ENCODE assay signal across 21 cellular contexts in genomic region chr5:179224741-179225140, GRCh38.
"Had no signal": no experiment of that assay in that cellular context is flagged by ENCODE, and none has a peak within 500 bp of the region (broad histone marks: within the 10 kb centered on the region; RNA-seq: fewer than 3 reads in every experiment).

No MANE protein-coding gene starts in this region.

- H3K4me1 ChIP-seq: body of pancreas, esophagus squamous epithelium, upper lobe of left lung had no signal

- ATAC-seq: body of pancreas, natural killer cell had no signal

- H3K27me3 Mint-ChIP-seq: activated CD4-positive, alpha-beta memory T cell treated with anti-CD3 and anti-CD28 coated beads, Interleukin-2, amount 10 ng/mL, durations not matched to agents 7 days and 5 days; central memory CD8-positive, alpha-beta T cell; progenitor cell of endocrine pancreas; stimulated activated naive CD8-positive, alpha-beta T cell treated with anti-CD3 and anti-CD28 coated beads, Interleukin-15, Interleukin-2, amounts not matched to agents 100 ng/mL and 50 ng/mL, for 24 hours had no signal

- H3K27ac Mint-ChIP-seq: activated CD4-positive, alpha-beta memory T cell treated with anti-CD3 and anti-CD28 coated beads, Interleukin-2, amount 10 ng/mL, durations not matched to agents 7 days and 5 days; activated naive CD8-positive, alpha-beta T cell treated with anti-CD3 and anti-CD28 coated beads, Interleukin-2, amount 10 ng/mL, durations not matched to agents 7 days and 5 days; natural killer cell; progenitor cell of endocrine pancreas; stimulated activated naive CD8-positive, alpha-beta T cell treated with anti-CD3 and anti-CD28 coated beads, Interleukin-15, Interleukin-2, amounts not matched to agents 100 ng/mL and 50 ng/mL, for 24 hours had no signal

- H3K36me3 ChIP-seq: esophagus squamous epithelium, upper lobe of left lung had no signal

- H3K36me3 Mint-ChIP-seq: activated naive CD8-positive, alpha-beta T cell treated with anti-CD3 and anti-CD28 coated beads, Interleukin-2, amount 10 ng/mL, durations not matched to agents 7 days and 5 days; natural killer cell had no signal

- H3K27ac ChIP-seq: body of pancreas, esophagus squamous epithelium, skin epidermis, upper lobe of left lung had no signal

- H3K4me3 Mint-ChIP-seq: activated CD4-positive, alpha-beta memory T cell treated with anti-CD3 and anti-CD28 coated beads, Interleukin-2, amount 10 ng/mL, durations not matched to agents 7 days and 5 days; activated naive CD8-positive, alpha-beta T cell treated with anti-CD3 and anti-CD28 coated beads, Interleukin-2, amount 10 ng/mL, durations not matched to agents 7 days and 5 days; central memory CD8-positive, alpha-beta T cell; natural killer cell; stimulated activated naive CD8-positive, alpha-beta T cell treated with anti-CD3 and anti-CD28 coated beads, Interleukin-15, Interleukin-2, amounts not matched to agents 100 ng/mL and 50 ng/mL, for 24 hours had no signal

- DNase-seq: activated CD4-positive, alpha-beta memory T cell treated with anti-CD3 and anti-CD28 coated beads, Interleukin-2, amount 10 ng/mL, durations not matched to agents 7 days and 5 days; activated CD4-positive, alpha-beta T cell treated with anti-CD3 and anti-CD28 coated beads for 48 hours; activated CD4-positive, CD25-positive, alpha-beta regulatory T cell; activated naive CD8-positive, alpha-beta T cell treated with anti-CD3 and anti-CD28 coated beads, Interleukin-2, amount 10 ng/mL, durations not matched to agents 7 days and 5 days; amygdala; cortex of kidney; esophagus squamous epithelium; mesenchymal stem cell; natural killer cell; SK-N-SH; stimulated activated CD4-positive, alpha-beta T cell treated with anti-CD3 and anti-CD28 coated beads, Interleukin-15, amount 100 ng/mL, for 24 hours; stimulated activated CD4-positive, alpha-beta T cell treated with anti-CD3 and anti-CD28 coated beads, Interleukin-2, amount 100 ng/mL, for 48 hours; T-helper 1 cell; T-helper 9 cell had no signal

- FAIRE-seq: endothelial cell of umbilical vein had no signal

- H3K9me3 ChIP-seq: esophagus squamous epithelium, SK-N-SH had no signal

- H3K4me1 Mint-ChIP-seq: activated CD4-positive, alpha-beta memory T cell treated with anti-CD3 and anti-CD28 coated beads, Interleukin-2, amount 10 ng/mL, durations not matched to agents 7 days and 5 days; activated naive CD8-positive, alpha-beta T cell treated with anti-CD3 and anti-CD28 coated beads, Interleukin-2, amount 10 ng/mL, durations not matched to agents 7 days and 5 days; central memory CD8-positive, alpha-beta T cell; natural killer cell had no signal

- H3K4me3 ChIP-seq: body of pancreas, esophagus squamous epithelium, skin epidermis, upper lobe of left lung had no signal

- H3K27me3 ChIP-seq: body of pancreas, upper lobe of left lung had no signal
